In genomic region chr15:77376770-77377169, GRCh38 we compare ENCODE assay signal across 19 cellular contexts. TPM values are rescaled to one million over a fixed set of nuclear protein-coding genes. Genes with fewer than 3 reads are reported as not detected.
DNase-seq lines count a peak whose midpoint lies in the region; ATAC-seq and TF ChIP-seq lines count a peak whose summit lies in the region.
"Had no signal": no experiment of that assay in that cellular context is flagged by ENCODE, and none has a peak within 500 bp of the region (broad histone marks: within the 10 kb centered on the region; RNA-seq: fewer than 3 reads in every experiment).

No MANE protein-coding gene starts in this region.

- no peaks in the 10 kb centered on the region for H3K9me2 ChIP-seq in PC-3 (replicated peaks; ENCODE audit: low read length)

- H3K4me1 Mint-ChIP-seq in MCF 10A (ENCODE audit: insufficient read depth, unreplicated experiment): no peaks in the 10 kb centered on the region

- H3K27ac ChIP-seq in PC-3 (ENCODE audit: low read length) (no peak overlapping the region), Peyer's patch (no peak overlapping the region), smooth muscle cell (ENCODE audit: low read depth) (no peak overlapping the region)
- H3K27ac ChIP-seq: BLaER1, SJSA1 had no signal

- no peak overlapping the region for H3K27ac Mint-ChIP-seq in MCF 10A (ENCODE audit: low read depth, unreplicated experiment)
- H3K27ac Mint-ChIP-seq: CD4-positive, CD25-positive, alpha-beta regulatory T cell had no signal

- peaks cover 10% of the 10 kb centered on the region for H3K9me3 Mint-ChIP-seq in MCF 10A (ENCODE audit: unreplicated experiment)
- H3K9me3 Mint-ChIP-seq: CD4-positive, CD25-positive, alpha-beta regulatory T cell had no signal

- H3K4me2 ChIP-seq in PC-3 (ENCODE audit: low read length) (0 out of 2 replicates have a peak overlapping the region, but pooled peaks have one; percentile 31), smooth muscle cell (no peak overlapping the region)
- H3K4me2 ChIP-seq: BLaER1 had no signal

- H3K9ac ChIP-seq in PC-3 (ENCODE audit: low read length) (no peak overlapping the region), smooth muscle cell (ENCODE audit: low read depth) (no peak overlapping the region)
- H3K9ac ChIP-seq: BLaER1 had no signal

- H3K4me3 ChIP-seq in PC-3 (ENCODE audit: low read length): no peak overlapping the region
- H3K4me3 ChIP-seq in Peyer's patch: no peak overlapping the region
- no peak overlapping the region for H3K4me3 ChIP-seq in smooth muscle cell
- H3K4me3 ChIP-seq: BLaER1, GM12878, MG63, SJSA1 had no signal

- H3K79me2 ChIP-seq in PC-3 (ENCODE audit: low read length) (no peaks in the 10 kb centered on the region), smooth muscle cell (ENCODE audit: low read depth) (peaks cover 87% of the 10 kb centered on the region)

- DNase-seq in T47D (ENCODE audit: low read depth in 1 of 2, low spot score in 1 of 2) (peak; percentile 41 to 74), MCF 10A (ENCODE audit: unreplicated experiment) (no peak), NCI-H345 (lab: John Stamatoyannopoulos, UW) (peak; percentile 7), PC-3 (peak; percentile 70), Peyer's patch (no peak), smooth muscle cell (lab: John Stamatoyannopoulos, UW; ENCODE audit: unreplicated experiment) (no peak), occipital lobe (lab: John Stamatoyannopoulos, UW) (no peak), Right ventricle myocardium inferior (ENCODE audit: missing footprints) (no peak)
- DNase-seq: CD4-positive, CD25-positive, alpha-beta regulatory T cell; DMS153; GDM1; KBM-7; MG63; NCI-H1105 treated with DMSO at 0.1 percent for 48 hours; NCI-H1930 had no signal

- H4K20me1 ChIP-seq in PC-3 (ENCODE audit: low read length) (no peaks in the 10 kb centered on the region), smooth muscle cell (ENCODE audit: low read depth) (peaks cover 80% of the 10 kb centered on the region)
- H4K20me1 ChIP-seq: BLaER1 had no signal

- no peaks in the 10 kb centered on the region for H3K9me3 ChIP-seq in PC-3 (ENCODE audit: low read length)
- no peaks in the 10 kb centered on the region for H3K9me3 ChIP-seq in Peyer's patch
- no peaks in the 10 kb centered on the region for H3K9me3 ChIP-seq in smooth muscle cell (replicated peaks; ENCODE audit: low read depth)
- H3K9me3 ChIP-seq: BLaER1, MG63, SJSA1 had no signal

- in situ Hi-C loops in T47D (cut with HindIII; ENCODE audit: low pct_unique_long_range_greater_than_20kb, low sequenced_read_pairs): no loop called here

- H3F3A ChIP-seq in PC-3 (ENCODE audit: low read length, unreplicated experiment) (no peaks in the 10 kb centered on the region), smooth muscle cell (ENCODE audit: low read depth) (no peaks in the 10 kb centered on the region)

- H2AFZ ChIP-seq in PC-3 (ENCODE audit: low read length) (no peak overlapping the region), smooth muscle cell (ENCODE audit: low read depth) (no peak overlapping the region)

- H3K4me1 ChIP-seq in PC-3 (ENCODE audit: insufficient read depth, low read length): peaks cover 7% of the 10 kb centered on the region; the same call in 1 of the 2 replicates
- no peaks in the 10 kb centered on the region for H3K4me1 ChIP-seq in Peyer's patch
- H3K4me1 ChIP-seq in smooth muscle cell (ENCODE audit: low read depth): no peaks in the 10 kb centered on the region
- H3K4me1 ChIP-seq: BLaER1, SJSA1 had no signal

- no peak for TF ChIP-seq POLR2A in Peyer's patch (IDR thresholded peaks at IDR 0.05)

- H3K27me3 ChIP-seq in PC-3 (ENCODE audit: low read length) (no peaks in the 10 kb centered on the region), Peyer's patch (no peaks in the 10 kb centered on the region), smooth muscle cell (ENCODE audit: low read depth) (no peaks in the 10 kb centered on the region)
- H3K27me3 ChIP-seq: BLaER1, MG63, SJSA1 had no signal

- no peak for TF ChIP-seq CTCF in MCF 10A (IDR thresholded peaks at IDR 0.05; ENCODE audit: unreplicated experiment)
- no peak for TF ChIP-seq CTCF in PC-3 (conservative IDR thresholded peaks at IDR 0.05; ENCODE audit: low read depth, low read length)
- no peak for TF ChIP-seq CTCF in Peyer's patch (IDR thresholded peaks at IDR 0.05)
- TF ChIP-seq CTCF in smooth muscle cell (IDR thresholded peaks at IDR 0.05; ENCODE audit: borderline replicate concordance, insufficient read depth, poor library complexity, severe bottlenecking): no peak

- POLR2A ChIA-PET in MCF 10A (lab: Yijun Ruan, JAX) (no interaction called here), PC-3 (lab: Charles Lee; ENCODE audit: unreplicated experiment) (no interaction called here)

- H3K4me3 Mint-ChIP-seq in MCF 10A (ENCODE audit: unreplicated experiment): no peak overlapping the region
- H3K4me3 Mint-ChIP-seq: CD4-positive, CD25-positive, alpha-beta regulatory T cell had no signal

- intact Hi-C loops in MCF 10A (cut with micrococcal nuclease): no loop called here
- intact Hi-C loops in PC-3 (cut with micrococcal nuclease): no loop called here
- intact Hi-C loops in Right ventricle myocardium inferior (cut with DNase I): no loop called here

- H3K27me3 Mint-ChIP-seq in MCF 10A (ENCODE audit: insufficient read depth, unreplicated experiment): no peaks in the 10 kb centered on the region

- CTCF ChIA-PET in MCF 10A (lab: Yijun Ruan, JAX) (no interaction called here), PC-3 (lab: Charles Lee) (no interaction called here)

- BruUV-seq in MCF 10A (replicated peaks; lab: Mats Ljungman, UMichigan) (no TSS peak), PC-3 (replicated peaks; lab: Mats Ljungman, UMichigan) (no TSS peak)

- no peaks in the 10 kb centered on the region for H3K36me3 ChIP-seq in PC-3 (ENCODE audit: low read depth, low read length)
- no peaks in the 10 kb centered on the region for H3K36me3 ChIP-seq in Peyer's patch
- no peaks in the 10 kb centered on the region for H3K36me3 ChIP-seq in smooth muscle cell (ENCODE audit: low read depth)
- H3K36me3 ChIP-seq: BLaER1, MG63, SJSA1 had no signal

- no peaks in the 10 kb centered on the region for H3K36me3 Mint-ChIP-seq in MCF 10A (ENCODE audit: insufficient read depth, unreplicated experiment)
- H3K36me3 Mint-ChIP-seq: CD4-positive, CD25-positive, alpha-beta regulatory T cell had no signal

- 97% methylated on average over 1 of the region's 1 CpG for WGBS in smooth muscle cell (ENCODE audit: low lambda C conversion rate)

- ATAC-seq in PC-3: peak; percentile 95
- no peak for ATAC-seq in Right ventricle myocardium inferior
- ATAC-seq: GM12878, HCT116 had no signal

RNA-seq across cellular contexts. Expression of gene PEAK1, which starts 43.1 kb away (rescaled TPM):
- total RNA-seq in MCF 10A (2022) (17.5 and 20.0 TPM in 2 replicates), PC-3 (2014; rRNA removed) (13.8 and 16.7 TPM in 2 replicates), Peyer's patch (10 to 100 TPM; 28.7 to 81.7 (median 52.4) TPM), smooth muscle cell (19.5 and 21.9 TPM in 2 replicates), occipital lobe (25.4 TPM), Right ventricle myocardium inferior (66.6 TPM)
- 5.6 and 6.2 TPM in 2 replicates for polyA plus RNA-seq in smooth muscle cell

RNA-seq across cellular contexts. Expression of gene HMG20A, which starts 43.9 kb away (rescaled TPM):
- total RNA-seq in MCF 10A (2022) (39.7 and 40.1 TPM in 2 replicates), PC-3 (2014; rRNA removed) (17.6 and 22.0 TPM in 2 replicates), Peyer's patch (100 to 1,000 TPM in 1 of 4 donors, 10 to 100 TPM in 3; 38.4 to 122 (median 41.6) TPM), smooth muscle cell (30.2 and 40.3 TPM in 2 replicates), occipital lobe (41.6 TPM), Right ventricle myocardium inferior (30.1 TPM)
- polyA plus RNA-seq in smooth muscle cell: 20.5 and 22.9 TPM in 2 replicates

Comparison
In these comparisons a context has a peak if more than half of its experiments do, and no peak if none do; other contexts are left out.
1. DNase-seq: peak in T47D (2 of 2), NCI-H345 (single experiment) and PC-3 (single experiment); none in MCF 10A (single experiment), Peyer's patch (0 of 3), smooth muscle cell (single experiment), occipital lobe (single experiment) and Right ventricle myocardium inferior (single experiment).